In genomic region chr14:66649515-66649914, GRCh38 we compare ENCODE assay signal across 10 cellular contexts.
DNase-seq lines count a peak whose midpoint lies in the region; ATAC-seq lines count a peak whose summit lies in the region.
"Had no signal": no experiment of that assay in that cellular context is flagged by ENCODE, and none has a peak within 500 bp of the region (broad histone marks: within the 10 kb centered on the region; RNA-seq: fewer than 3 reads in every experiment).

No MANE protein-coding gene starts in this region.

- H3K27ac Mint-ChIP-seq in activated T-helper 1 cell treated with anti-CD3 and anti-CD28 coated beads, Interleukin-12 subunit alpha, Interleukin-12 subunit beta, Interleukin-2, Interleukin-4 antibody, amounts not matched to agents 30 ng/mL and 10 ng/mL and 1 ng/mL, durations not matched to agents 14 hours and 24 hours and 36 hours = peak overlapping the region; percentile 29
- H3K27ac Mint-ChIP-seq: T-cell had no signal

- H3K4me3 Mint-ChIP-seq in activated T-helper 1 cell treated with anti-CD3 and anti-CD28 coated beads, Interleukin-12 subunit alpha, Interleukin-12 subunit beta, Interleukin-2, Interleukin-4 antibody, amounts not matched to agents 30 ng/mL and 10 ng/mL and 1 ng/mL, durations not matched to agents 14 hours and 24 hours and 36 hours = no peak overlapping the region
- H3K4me3 Mint-ChIP-seq: neural crest cell, T-cell had no signal

- H3K4me1 Mint-ChIP-seq in activated T-helper 1 cell treated with anti-CD3 and anti-CD28 coated beads, Interleukin-12 subunit alpha, Interleukin-12 subunit beta, Interleukin-2, Interleukin-4 antibody, amounts not matched to agents 30 ng/mL and 10 ng/mL and 1 ng/mL, durations not matched to agents 14 hours and 24 hours and 36 hours (ENCODE audit: low read depth) = peaks cover 31% of the 10 kb centered on the region

- H3K36me3 Mint-ChIP-seq in activated T-helper 1 cell treated with anti-CD3 and anti-CD28 coated beads, Interleukin-12 subunit alpha, Interleukin-12 subunit beta, Interleukin-2, Interleukin-4 antibody, amounts not matched to agents 30 ng/mL and 10 ng/mL and 1 ng/mL, durations not matched to agents 14 hours and 24 hours and 36 hours (ENCODE audit: low read depth) = peaks cover 1% of the 10 kb centered on the region

- H3K9me3 Mint-ChIP-seq in activated T-helper 1 cell treated with anti-CD3 and anti-CD28 coated beads, Interleukin-12 subunit alpha, Interleukin-12 subunit beta, Interleukin-2, Interleukin-4 antibody, amounts not matched to agents 30 ng/mL and 10 ng/mL and 1 ng/mL, durations not matched to agents 14 hours and 24 hours and 36 hours = peaks cover 2% of the 10 kb centered on the region
- H3K9me3 Mint-ChIP-seq: neural crest cell had no signal

- intact Hi-C loops in activated T-helper 1 cell treated with anti-CD3 and anti-CD28 coated beads, Interleukin-12 subunit alpha, Interleukin-12 subunit beta, Interleukin-2, Interleukin-4 antibody, amounts not matched to agents 30 ng/mL and 10 ng/mL and 1 ng/mL, durations not matched to agents 14 hours and 24 hours and 36 hours (cut with micrococcal nuclease) = no loop called here

- no peak for DNase-seq in activated T-helper 1 cell treated with anti-CD3 and anti-CD28 coated beads, Interleukin-12 subunit alpha, Interleukin-12 subunit beta, Interleukin-2, Interleukin-4 antibody, amounts not matched to agents 30 ng/mL and 10 ng/mL and 1 ng/mL, durations not matched to agents 14 hours and 24 hours and 36 hours (ENCODE audit: low spot score)
- DNase-seq in NCI-H748 treated with DMSO at 0.1 percent for 48 hours (lab: John Stamatoyannopoulos, UW) (no peak), HK-2 (ENCODE audit: unreplicated experiment) (no peak), mucosa of gallbladder (ENCODE audit: low spot score) (no peak), middle frontal gyrus (ENCODE audit: extremely low spot score, low spot score) (no peak)

- no peaks in the 10 kb centered on the region for H3K27me3 Mint-ChIP-seq in activated T-helper 1 cell treated with anti-CD3 and anti-CD28 coated beads, Interleukin-12 subunit alpha, Interleukin-12 subunit beta, Interleukin-2, Interleukin-4 antibody, amounts not matched to agents 30 ng/mL and 10 ng/mL and 1 ng/mL, durations not matched to agents 14 hours and 24 hours and 36 hours (ENCODE audit: insufficient read depth)
- H3K27me3 Mint-ChIP-seq: T-cell had no signal

- ATAC-seq in GM18858 (IDR thresholded peaks at IDR 0.05; ENCODE audit: unreplicated experiment) (peak; percentile 73), GM21447 (IDR thresholded peaks at IDR 0.05; ENCODE audit: unreplicated experiment) (peak; percentile 62), HG03457 (IDR thresholded peaks at IDR 0.05; ENCODE audit: unreplicated experiment) (peak; percentile 55)
- ATAC-seq: T-cell had no signal
